Comparison of ENCODE assay signal across 33 cellular contexts in genomic region chr1:66303646-66304045, GRCh38.
"Had no signal": no experiment of that assay in that cellular context is flagged by ENCODE, and none has a peak within 500 bp of the region (broad histone marks: within the 10 kb centered on the region; RNA-seq: fewer than 3 reads in every experiment).

No MANE protein-coding gene starts in this region.

- H3K4me3 Mint-ChIP-seq: activated CD4-positive, alpha-beta T cell treated with anti-CD3 and anti-CD28 coated beads for 36 hours; activated CD4-positive, alpha-beta T cell treated with anti-CD3 and anti-CD28 coated beads, Interleukin-2, amount 10 ng/mL, durations not matched to agents 7 days and 5 days; activated CD8-positive, alpha-beta T cell treated with anti-CD3 and anti-CD28 coated beads, Interleukin-2, amount 10 ng/mL, durations not matched to agents 7 days and 5 days; activated naive CD4-positive, alpha-beta T cell treated with anti-CD3 and anti-CD28 coated beads, Interleukin-2, amount 50 U/mL, for 24 hours; activated naive CD8-positive, alpha-beta T cell treated with anti-CD3 and anti-CD28 coated beads, Interleukin-2, amount 10 ng/mL, durations not matched to agents 7 days and 5 days; activated T-cell treated with anti-CD3 and anti-CD28 coated beads, Interleukin-2, amount 50 U/mL, for 24 hours; brain; T-helper 17 cell; WTC11 had no signal

- DNase-seq: activated CD4-positive, alpha-beta T cell treated with anti-CD3 and anti-CD28 coated beads for 36 hours; activated CD4-positive, alpha-beta T cell treated with anti-CD3 and anti-CD28 coated beads, Interleukin-2, amount 10 ng/mL, durations not matched to agents 7 days and 5 days; activated CD4-positive, alpha-beta T cell treated with anti-CD3 and anti-CD28 coated beads, Interleukin-2, amount 50 U/mL, for 48 hours; activated CD8-positive, alpha-beta T cell treated with anti-CD3 and anti-CD28 coated beads, Interleukin-2, amount 10 ng/mL, durations not matched to agents 7 days and 5 days; activated effector memory CD4-positive, alpha-beta T cell treated with Interleukin-2 at 50 U/mL for 16 hours; activated naive CD4-positive, alpha-beta T cell treated with Interleukin-2 at 50 U/mL for 16 hours; activated naive CD8-positive, alpha-beta T cell treated with anti-CD3 and anti-CD28 coated beads, Interleukin-2, amount 10 ng/mL, durations not matched to agents 7 days and 5 days; activated T-cell treated with anti-CD3 and anti-CD28 coated beads, Interleukin-2, amount 50 U/mL, for 24 hours; central memory CD4-positive, alpha-beta T cell; NCI-H1092 treated with DMSO at 0.1 percent for 48 hours; NCI-H1417; NCI-H146; NCI-H187; NCI-H2029 treated with DMSO at 0.1 percent for 48 hours; NCI-H2107; NCI-H2171; NCI-H510A; NCI-H526; NCI-H748 treated with DMSO at 0.1 percent for 48 hours; NK-92 treated with Interleukin-12 subunit alpha and Interleukin-12 subunit beta, amount 100 ng/mL, for 24 hours; SIG-M5; T-cell; T-helper 17 cell had no signal

- H2AFZ ChIP-seq: PC-9 had no signal

- H3K27me3 Mint-ChIP-seq: activated CD4-positive, alpha-beta T cell treated with anti-CD3 and anti-CD28 coated beads for 36 hours; activated CD4-positive, alpha-beta T cell treated with anti-CD3 and anti-CD28 coated beads, Interleukin-2, amount 10 ng/mL, durations not matched to agents 7 days and 5 days; activated naive CD4-positive, alpha-beta T cell treated with anti-CD3 and anti-CD28 coated beads, Interleukin-2, amount 50 U/mL, for 24 hours; activated naive CD8-positive, alpha-beta T cell treated with anti-CD3 and anti-CD28 coated beads, Interleukin-2, amount 10 ng/mL, durations not matched to agents 7 days and 5 days; activated T-cell treated with anti-CD3 and anti-CD28 coated beads, Interleukin-2, amount 50 U/mL, for 24 hours; brain; T-cell; T-helper 17 cell had no signal

- H3K36me3 Mint-ChIP-seq: activated naive CD4-positive, alpha-beta T cell treated with anti-CD3 and anti-CD28 coated beads, Interleukin-2, amount 50 U/mL, for 24 hours; brain; T-cell; WTC11 had no signal

- H3K27ac Mint-ChIP-seq: activated CD4-positive, alpha-beta T cell treated with anti-CD3 and anti-CD28 coated beads for 36 hours; activated naive CD4-positive, alpha-beta T cell treated with anti-CD3 and anti-CD28 coated beads, Interleukin-2, amount 50 U/mL, for 24 hours; activated naive CD8-positive, alpha-beta T cell treated with anti-CD3 and anti-CD28 coated beads, Interleukin-2, amount 10 ng/mL, durations not matched to agents 7 days and 5 days; activated T-cell treated with anti-CD3 and anti-CD28 coated beads, Interleukin-2, amount 50 U/mL, for 24 hours; WTC11 had no signal

- H3K9me3 Mint-ChIP-seq: activated CD4-positive, alpha-beta T cell treated with anti-CD3 and anti-CD28 coated beads, Interleukin-2, amount 10 ng/mL, durations not matched to agents 7 days and 5 days; activated naive CD4-positive, alpha-beta T cell treated with anti-CD3 and anti-CD28 coated beads, Interleukin-2, amount 50 U/mL, for 24 hours; activated naive CD8-positive, alpha-beta T cell treated with anti-CD3 and anti-CD28 coated beads, Interleukin-2, amount 10 ng/mL, durations not matched to agents 7 days and 5 days; activated T-cell treated with anti-CD3 and anti-CD28 coated beads, Interleukin-2, amount 50 U/mL, for 24 hours; brain; T-cell; WTC11 had no signal

- H3K27ac ChIP-seq: KMS-11, PC-9, RWPE1 had no signal

- H3K9ac ChIP-seq: KMS-11 had no signal

- H3K4me3 ChIP-seq: PC-9 had no signal

- H3K4me2 ChIP-seq: PC-9 had no signal

- H3K4me1 Mint-ChIP-seq: WTC11 had no signal

- ATAC-seq: activated CD4-positive, alpha-beta T cell treated with anti-CD3 and anti-CD28 coated beads for 36 hours; activated CD4-positive, CD25-positive, alpha-beta regulatory T cell treated with anti-CD3 and anti-CD28 coated beads, Interleukin-2, amount 50 U/mL, for 24 hours; Right ventricle myocardium inferior; SK-N-SH treated with all-trans-retinoic acid at 6 μM for 48 hours; WTC11 had no signal

- FAIRE-seq: RCC 7860 had no signal
